Comparison of ENCODE assay signal across 33 cellular contexts in the genomic region with DNA sequence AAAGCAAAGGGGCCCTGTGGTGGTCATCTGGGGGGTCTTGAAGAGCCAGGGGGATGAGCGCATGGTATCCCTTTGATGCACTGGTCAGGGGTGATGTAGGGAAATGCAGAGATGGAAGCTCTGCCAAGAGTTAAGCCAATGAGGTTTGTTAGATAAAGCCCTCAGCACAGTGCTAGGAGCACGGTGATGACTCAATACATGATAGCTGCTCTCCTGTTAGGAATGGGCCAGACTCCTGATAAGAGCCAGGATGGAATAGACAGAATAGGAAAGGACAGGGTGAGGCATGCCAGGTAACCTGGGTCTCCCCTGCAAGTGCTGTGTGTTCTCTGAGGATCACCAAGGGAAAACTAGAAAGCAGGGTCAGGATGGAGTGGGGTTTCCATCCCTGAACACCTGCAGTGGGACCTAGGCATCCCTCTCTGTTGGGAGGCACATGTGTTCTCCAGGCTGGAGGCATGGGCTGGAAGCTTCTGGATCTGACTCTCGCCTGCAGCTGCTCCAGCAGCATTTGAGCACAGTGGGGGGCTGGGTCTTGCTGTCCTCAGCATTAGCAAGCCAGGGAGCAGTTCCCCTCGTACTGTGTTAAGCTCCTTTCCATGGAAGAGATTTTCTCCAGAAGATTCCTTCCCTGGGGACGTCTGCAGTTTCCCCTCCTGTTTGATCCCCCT.
A peak's percentile ranks its signal among the peaks of the same experiment; 100 is the strongest.
DNase-seq lines count a peak whose midpoint lies in the region; ATAC-seq, FAIRE-seq and TF ChIP-seq lines count a peak whose summit lies in the region.
"Had no signal": no experiment of that assay in that cellular context is flagged by ENCODE, and none has a peak within 500 bp of the region (broad histone marks: within the 10 kb centered on the region; RNA-seq: fewer than 3 reads in every experiment).

No MANE protein-coding gene starts in this region.

- TF ChIP-seq EP300 in HepG2 (IDR thresholded peaks at IDR 0.05; ENCODE audit: low read depth in 2 of 2, low read length in 2 of 2), result no peak
- TF ChIP-seq EP300 in HepG2 (CRISPR knock-in tag; IDR thresholded peaks at IDR 0.05; ENCODE audit: borderline replicate concordance), result no peak

- no peaks in the 10 kb centered on the region for H3K79me2 ChIP-seq in HepG2 (ENCODE audit: insufficient read depth, low read length)

- H3K4me1 ChIP-seq in heart left ventricle, result peaks cover 0 to 12% (median 0%) of the 10 kb centered on the region in 12 donors
- H3K4me1 ChIP-seq in HepG2 (ENCODE audit: insufficient read depth, low read length), result peaks cover 12% of the 10 kb centered on the region
- H3K4me1 ChIP-seq: pancreas had no signal

- BruUV-seq in HepG2 (replicated peaks; lab: Mats Ljungman, UMichigan), result no TSS peak

- H2AFZ ChIP-seq in HepG2 (ENCODE audit: low read length), result no peak overlapping the region
- H2AFZ ChIP-seq: PC-9 had no signal

- in situ Hi-C loops in astrocyte of the spinal cord (cut with HindIII; ENCODE audit: low sequenced_read_pairs) (no loop called here), HepG2 (cut with HindIII; ENCODE audit: extremely low pct_ligation_motif_present, low pct_unique_long_range_greater_than_20kb) (loop anchor here (25.0 kb wide), 1 partner anchor 614 kb away; no protein-coding TSS in a partner anchor), GM13977 (cut with MboI; ENCODE audit: low pct_unique_long_range_greater_than_20kb, low sequenced_read_pairs, unreplicated experiment) (loop anchor here (10.0 to 25.0 kb wide), 2 partner anchors 249 to 614 kb away; no protein-coding TSS in a partner anchor)

- H3K9ac ChIP-seq in HepG2 (ENCODE audit: insufficient read depth, low read depth, low read length), result no peak overlapping the region

- DNase-seq in heart left ventricle (no peak), left ventricle myocardium superior (no peak), astrocyte of the spinal cord (ENCODE audit: low read depth, low spot score) (peak; percentile 28), HepG2 (ENCODE audit: low spot score) (no peak), GM13977 (ENCODE audit: low spot score) (no peak), midbrain (lab: John Stamatoyannopoulos, UW) (no peak), activated gamma-delta T cell treated with Interleukin-2 at 50 U/mL for 16 hours (no peak)
- no peak for DNase-seq in effector CD4-positive, alpha-beta T cell
- DNase-seq: activated CD8-positive, alpha-beta memory T cell treated with anti-CD3 and anti-CD28 coated beads, Interleukin-2, amount 50 U/mL, for 48 hours; activated CD8-positive, alpha-beta T cell treated with anti-CD3 and anti-CD28 coated beads for 36 hours; activated naive CD4-positive, alpha-beta T cell treated with anti-CD3 and anti-CD28 coated beads, Interleukin-2, amount 10 ng/mL, durations not matched to agents 7 days and 5 days; AML-193; amniotic stem cell; brain microvascular endothelial cell; CD4-positive, alpha-beta T cell; hippocampal formation; immature natural killer cell; Kasumi-1; left cardiac atrium; NCI-H1436 treated with DMSO at 0.1 percent for 48 hours; NCI-H446 treated with DMSO at 0.1 percent for 48 hours; nephron progenitor cell; pancreas; PC-9; retina; stimulated activated CD4-positive, alpha-beta T cell treated with anti-CD3 and anti-CD28 coated beads, Interleukin-1b, Interleukin-23, amount 100 ng/mL, for 48 hours; stimulated activated naive CD8-positive, alpha-beta T cell treated with anti-CD3 and anti-CD28 coated beads, Interleukin-15, Interleukin-2, amounts not matched to agents 100 U/mL and 50 U/mL, for 24 hours had no signal

- POLR2A ChIA-PET in HepG2 (lab: Yijun Ruan, JAX), result no interaction called here

- TF ChIP-seq POLR2A in heart left ventricle (IDR thresholded peaks at IDR 0.05) (no peak), HepG2 (IDR thresholded peaks at IDR 0.05; ENCODE audit: insufficient read depth in 1 of 2, low read depth in 2 of 2, low read length in 2 of 2) (no peak)

- H3K27ac ChIP-seq in heart left ventricle, result no peak overlapping the region
- H3K27ac ChIP-seq in HepG2 (ENCODE audit: extremely low read length, insufficient read depth, low read length), result no peak overlapping the region
- H3K27ac ChIP-seq: brain microvascular endothelial cell, pancreas, PC-9 had no signal

- H3K4me3 ChIP-seq in heart left ventricle (no peak overlapping the region), astrocyte of the spinal cord (ENCODE audit: low read depth, low read length) (no peak overlapping the region), HepG2 (replicated peaks in 1 of 3; ENCODE audit: insufficient read depth in 1 of 3, low read depth in 2 of 3, low read length in 3 of 3) (no peak overlapping the region)
- H3K4me3 ChIP-seq: pancreas, PC-9, smooth muscle cell had no signal

- H4K20me1 ChIP-seq in HepG2 (ENCODE audit: insufficient read depth, low read length), result no peaks in the 10 kb centered on the region

- FAIRE-seq in HepG2 (lab: Jason Lieb, UNC), result no peak
- FAIRE-seq: A204.1, D721Med, H54, pancreas had no signal

- WGBS in heart left ventricle, 4 donors, result 68 to 75% (median 70%) methylated on average over 4 to 5 of the region's 5 CpGs
- 66% methylated on average over 5 of the region's 5 CpGs for WGBS in HepG2 (ENCODE audit: low lambda C conversion rate)

- TF ChIP-seq CTCF in heart left ventricle (IDR thresholded peaks at IDR 0.05) (no peak), astrocyte of the spinal cord (IDR thresholded peaks at IDR 0.05; ENCODE audit: low read depth, low read length) (no peak), HepG2 (CRISPR knock-in tag; IDR thresholded peaks at IDR 0.05) (no peak), GM13977 (IDR thresholded peaks at IDR 0.05; ENCODE audit: extremely low read depth, insufficient read depth, missing control alignments) (no peak)

- H3K9me3 ChIP-seq in heart left ventricle, result no peaks in the 10 kb centered on the region
- H3K9me3 ChIP-seq in HepG2 (ENCODE audit: low read length), result no peaks in the 10 kb centered on the region
- H3K9me3 ChIP-seq: pancreas had no signal

- CTCF ChIA-PET in HepG2 (lab: Yijun Ruan, JAX; ENCODE audit: low intra/inter-chr PET ratio, low total read pairs), result no interaction called here

- no peak overlapping the region for H3K4me2 ChIP-seq in HepG2 (ENCODE audit: low read depth, low read length)
- H3K4me2 ChIP-seq: PC-9, smooth muscle cell had no signal

- ATAC-seq in heart left ventricle (peak in 3 of 4 donors; percentile 31 to 47 (median 39)), left ventricle myocardium superior (no peak), HepG2 (0 out of 3 replicates have a peak, but pooled peaks have one; percentile 17)
- ATAC-seq: activated CD8-positive, alpha-beta T cell treated with anti-CD3 and anti-CD28 coated beads for 36 hours; pancreas; Right ventricle myocardium inferior; SK-N-SH treated with all-trans-retinoic acid at 6 μM for 48 hours; stimulated activated naive CD8-positive, alpha-beta T cell treated with anti-CD3 and anti-CD28 coated beads, Interleukin-15, Interleukin-2, amounts not matched to agents 100 U/mL and 50 U/mL, for 24 hours had no signal

- no peaks in the 10 kb centered on the region for H3K36me3 ChIP-seq in heart left ventricle
- no peaks in the 10 kb centered on the region for H3K36me3 ChIP-seq in HepG2 (replicated peaks in 1 of 2; ENCODE audit: control insufficient read depth in 1 of 2, insufficient read depth in 2 of 2, low read length in 2 of 2)
- H3K36me3 ChIP-seq: brain microvascular endothelial cell, pancreas had no signal

- intact Hi-C loops in heart left ventricle (cut with DNase I) (loop anchor here in 2 of 10 donors (5.0 to 10.0 kb wide), 2 partner anchors 51 to 321 kb away; no protein-coding TSS in a partner anchor), left ventricle myocardium superior (cut with micrococcal nuclease) (loop anchor here (10.0 kb wide), 1 partner anchor 251 kb away; no protein-coding TSS in a partner anchor), HepG2 (cut with micrococcal nuclease; ENCODE audit: unreplicated experiment) (loop anchor here (10.0 kb wide), 1 partner anchor 321 kb away; no protein-coding TSS in a partner anchor)

- TF ChIP-seq RAD21 in HepG2 (CRISPR knock-in tag; IDR thresholded peaks at IDR 0.05), result no peak

- H3K27me3 ChIP-seq in heart left ventricle, result no peaks in the 10 kb centered on the region
- H3K27me3 ChIP-seq in HepG2 (ENCODE audit: control insufficient read depth in 1 of 2, insufficient read depth in 2 of 2, low read length in 2 of 2), result no peaks in the 10 kb centered on the region
- H3K27me3 ChIP-seq: brain microvascular endothelial cell, pancreas had no signal

TF ChIP-seq in HepG2, 621 proteins besides CTCF, POLR2A, EP300 and RAD21 (continues in another document):
- no peak for TF ChIP-seq TAF1 (CRISPR knock-in tag; IDR thresholded peaks at IDR 0.05)
- TF ChIP-seq, protein P1, sequence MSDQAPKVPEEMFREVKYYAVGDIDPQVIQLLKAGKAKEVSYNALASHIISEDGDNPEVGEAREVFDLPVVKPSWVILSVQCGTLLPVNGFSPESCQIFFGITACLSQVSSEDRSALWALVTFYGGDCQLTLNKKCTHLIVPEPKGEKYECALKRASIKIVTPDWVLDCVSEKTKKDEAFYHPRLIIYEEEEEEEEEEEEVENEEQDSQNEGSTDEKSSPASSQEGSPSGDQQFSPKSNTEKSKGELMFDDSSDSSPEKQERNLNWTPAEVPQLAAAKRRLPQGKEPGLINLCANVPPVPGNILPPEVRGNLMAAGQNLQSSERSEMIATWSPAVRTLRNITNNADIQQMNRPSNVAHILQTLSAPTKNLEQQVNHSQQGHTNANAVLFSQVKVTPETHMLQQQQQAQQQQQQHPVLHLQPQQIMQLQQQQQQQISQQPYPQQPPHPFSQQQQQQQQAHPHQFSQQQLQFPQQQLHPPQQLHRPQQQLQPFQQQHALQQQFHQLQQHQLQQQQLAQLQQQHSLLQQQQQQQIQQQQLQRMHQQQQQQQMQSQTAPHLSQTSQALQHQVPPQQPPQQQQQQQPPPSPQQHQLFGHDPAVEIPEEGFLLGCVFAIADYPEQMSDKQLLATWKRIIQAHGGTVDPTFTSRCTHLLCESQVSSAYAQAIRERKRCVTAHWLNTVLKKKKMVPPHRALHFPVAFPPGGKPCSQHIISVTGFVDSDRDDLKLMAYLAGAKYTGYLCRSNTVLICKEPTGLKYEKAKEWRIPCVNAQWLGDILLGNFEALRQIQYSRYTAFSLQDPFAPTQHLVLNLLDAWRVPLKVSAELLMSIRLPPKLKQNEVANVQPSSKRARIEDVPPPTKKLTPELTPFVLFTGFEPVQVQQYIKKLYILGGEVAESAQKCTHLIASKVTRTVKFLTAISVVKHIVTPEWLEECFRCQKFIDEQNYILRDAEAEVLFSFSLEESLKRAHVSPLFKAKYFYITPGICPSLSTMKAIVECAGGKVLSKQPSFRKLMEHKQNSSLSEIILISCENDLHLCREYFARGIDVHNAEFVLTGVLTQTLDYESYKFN (CRISPR knock-in tag; conservative IDR thresholded peaks at IDR 0.05), result no peak
- TF ChIP-seq ARHGAP35 (CRISPR knock-in tag; IDR thresholded peaks at IDR 0.05; ENCODE audit: borderline replicate concordance), result no peak
